Comparison of ENCODE assay signal across 18 cellular contexts in the genomic region with DNA sequence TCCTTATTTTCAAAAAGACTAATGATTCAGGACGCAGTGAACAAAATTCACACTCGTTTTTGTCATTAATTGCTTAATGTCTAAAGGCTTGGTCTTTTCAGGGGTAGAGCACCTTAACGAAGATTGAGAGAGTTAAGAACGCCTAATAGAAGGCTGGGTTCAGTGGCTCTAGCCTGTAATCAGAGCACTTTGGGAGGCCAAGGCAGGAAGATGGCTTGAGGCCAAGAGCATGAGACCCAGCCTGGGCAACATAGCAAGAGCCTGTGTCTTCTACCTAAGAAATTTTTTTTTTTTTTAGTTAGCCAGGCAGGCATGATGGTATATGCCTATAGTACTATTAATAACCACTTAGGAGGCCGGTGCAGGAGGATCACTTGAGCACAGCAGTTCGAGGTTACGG. TPM values are rescaled to one million over a fixed set of nuclear protein-coding genes. Genes with fewer than 3 reads are reported as not detected.
DNase-seq lines count a peak whose midpoint lies in the region; ATAC-seq, FAIRE-seq and TF ChIP-seq lines count a peak whose summit lies in the region.
"Had no signal": no experiment of that assay in that cellular context is flagged by ENCODE, and none has a peak within 500 bp of the region (broad histone marks: within the 10 kb centered on the region; RNA-seq: fewer than 3 reads in every experiment).

No MANE protein-coding gene starts in this region.

- intact Hi-C loops in CD14-positive monocyte (cut with micrococcal nuclease) (no loop called here), left cardiac atrium (cut with DNase I) (no loop called here)

- FAIRE-seq in H1 (lab: Jason Lieb, UNC): no peak
- FAIRE-seq: GM12878, GM19239 had no signal

- H4K20me1 ChIP-seq in DND-41 (ENCODE audit: insufficient read depth, low read length) (peaks cover 16% of the 10 kb centered on the region; the same call in 1 of the 2 replicates), H1 (replicated peaks in 1 of 2; ENCODE audit: control insufficient read depth in 1 of 2, insufficient read depth in 2 of 2, low read length in 2 of 2) (no peaks in the 10 kb centered on the region)

- DNase-seq in CD14-positive monocyte (ENCODE audit: low spot score): no peak
- no peak for DNase-seq in DND-41
- no peak for DNase-seq in H1 (ENCODE audit: low read depth in 1 of 2, low spot score in 2 of 2)
- no peak for DNase-seq in trophoblast cell
- DNase-seq in cerebellum (ENCODE audit: low spot score): no peak
- DNase-seq in left cardiac atrium: no peak
- DNase-seq: C1 segment of cervical spinal cord; Caco-2; CD4-positive, CD25-positive, alpha-beta regulatory T cell; CD8-positive, alpha-beta T cell; DMS153; EL; GDM1; GOT3; H7; HCEC 1CT had no signal

- no peak overlapping the region for H4K91ac ChIP-seq in H1 (replicated peaks; ENCODE audit: insufficient read length, low read length)
- H4K91ac ChIP-seq in trophoblast cell (ENCODE audit: low read depth, low read length): no peak overlapping the region

- POLR2A ChIA-PET in H1 (lab: Charles Lee; ENCODE audit: partially characterized antibody): interaction anchor here (0.7 to 3.1 kb wide), 2 partner anchors 9 to 36 kb away, joined by 3 to 11 read pairs; no protein-coding TSS in a partner anchor

- H3K4me1 Mint-ChIP-seq in CD14-positive monocyte: peaks cover 33% of the 10 kb centered on the region

- H3K27ac ChIP-seq in DND-41 (ENCODE audit: low read length) (no peak overlapping the region), H1 (ENCODE audit: low read depth, low read length) (no peak overlapping the region), trophoblast cell (ENCODE audit: low read depth, low read length) (no peak overlapping the region)

- H3K56ac ChIP-seq in H1 (replicated peaks; ENCODE audit: insufficient read length, low read depth, low read length): no peak overlapping the region

- H3K4ac ChIP-seq in H1 (replicated peaks; ENCODE audit: insufficient read length, low read depth, low read length) (no peak overlapping the region), trophoblast cell (ENCODE audit: low read depth, low read length) (peak overlapping the region; percentile 53)

- H3K4me3 Mint-ChIP-seq in CD14-positive monocyte: no peak overlapping the region
- H3K4me3 Mint-ChIP-seq: CD8-positive, alpha-beta T cell had no signal

- no peak overlapping the region for H3K14ac ChIP-seq in H1 (ENCODE audit: insufficient read length)
- H3K14ac ChIP-seq in trophoblast cell (ENCODE audit: low read length): no peak overlapping the region

- H4K12ac ChIP-seq in trophoblast cell (ENCODE audit: low read depth, low read length): no peak overlapping the region

- H3K18ac ChIP-seq in H1 (ENCODE audit: extremely low read depth, low read length) (no peak overlapping the region), trophoblast cell (ENCODE audit: low read length) (no peak overlapping the region)

- peaks cover 18 to 34% of the 10 kb centered on the region in 2 donors for H3K36me3 Mint-ChIP-seq in CD14-positive monocyte

- H3K23ac ChIP-seq in H1 (ENCODE audit: insufficient read length): no peak overlapping the region
- H3K23ac ChIP-seq in trophoblast cell (ENCODE audit: low read length): no peak overlapping the region

- peaks cover 79% of the 10 kb centered on the region for H3K79me2 ChIP-seq in DND-41 (ENCODE audit: insufficient read depth, low read length)
- H3K79me2 ChIP-seq in H1 (ENCODE audit: control insufficient read depth in 1 of 2, insufficient read depth in 2 of 2, low read length in 2 of 2): peaks cover 3 to 73% of the 10 kb centered on the region in 2 experiments; a peak in 3 of 4 replicates
- peaks cover 3% of the 10 kb centered on the region for H3K79me2 ChIP-seq in trophoblast cell (ENCODE audit: control insufficient read depth, insufficient read depth, low read length, poor library complexity)

- H2BK12ac ChIP-seq in H1 (ENCODE audit: low read depth, low read length) (0 out of 2 replicates have a peak overlapping the region, but pooled peaks have one; percentile 27), trophoblast cell (ENCODE audit: low read length) (no peak overlapping the region)

- H3K36me3 ChIP-seq in DND-41 (ENCODE audit: insufficient read depth, low read length) (peaks cover 14% of the 10 kb centered on the region), H1 (ENCODE audit: control insufficient read depth in 2 of 4, insufficient read depth in 4 of 4, low read length in 3 of 4) (peaks cover 0 to 6% (median 0%) of the 10 kb centered on the region in 4 experiments; a peak in 1 of 8 replicates), trophoblast cell (ENCODE audit: control insufficient read depth in 1 of 2, insufficient read depth in 2 of 2, low read length in 2 of 2) (peaks cover 0 to 2% of the 10 kb centered on the region in 2 experiments)

- no peak overlapping the region for H3K4me3 ChIP-seq in DND-41 (ENCODE audit: low read depth in 1 of 2, low read length in 2 of 2)
- H3K4me3 ChIP-seq in H1 (ENCODE audit: extremely low read depth in 1 of 4, insufficient read depth in 2 of 4, low read depth in 3 of 4, low read length in 4 of 4): no peak overlapping the region
- no peak overlapping the region for H3K4me3 ChIP-seq in trophoblast cell (ENCODE audit: low read depth, low read length)
- H3K4me3 ChIP-seq: GM12878 had no signal

- H3K4me1 ChIP-seq in DND-41 (ENCODE audit: insufficient read depth, low read length): peaks cover 5% of the 10 kb centered on the region; the same call in 1 of the 2 replicates
- peaks cover 3 to 11% (median 6%) of the 10 kb centered on the region in 4 experiments; a peak in 5 of 7 replicates for H3K4me1 ChIP-seq in H1 (replicated peaks in 1 of 4; ENCODE audit: control insufficient read depth in 3 of 4, insufficient read depth in 4 of 4, low read length in 3 of 4)
- peaks cover 5 to 10% of the 10 kb centered on the region in 2 experiments for H3K4me1 ChIP-seq in trophoblast cell (ENCODE audit: control insufficient read depth in 1 of 2, insufficient read depth in 2 of 2, low read length in 2 of 2)

- TF ChIP-seq RAD21 in H1 (IDR thresholded peaks at IDR 0.05 in 1 of 2, conservative IDR thresholded peaks at IDR 0.05 in 1 of 2; ENCODE audit: low read depth in 2 of 2, low read length in 2 of 2): no peak

- H3K27ac Mint-ChIP-seq in CD14-positive monocyte: peak overlapping the region in 6 of 7 donors; percentile 19 to 85 (median 71)
- H3K27ac Mint-ChIP-seq: CD4-positive, CD25-positive, alpha-beta regulatory T cell; CD8-positive, alpha-beta T cell had no signal

- 92% methylated on average over 7 of the region's 7 CpGs; no CpG with 5 or more reads in 1 of the 2 experiments for WGBS in H1 (ENCODE audit: extremely low coverage in 1 of 2, insufficient coverage in 1 of 2, insufficient read length in 1 of 2, insufficient replicate concordance in 2 of 2, low coverage in 1 of 2, low lambda C conversion rate in 2 of 2, missing lambda C conversion rate in 1 of 2), 2 experiments
- no CpG with 5 or more reads among the region's 7 CpGs for whole genome bisulfite sequencing in trophoblast cell (ENCODE audit: extremely low coverage, insufficient coverage, insufficient read length)

- H2AFZ ChIP-seq in DND-41 (ENCODE audit: low read depth, low read length) (no peak overlapping the region), H1 (ENCODE audit: low read length) (no peak overlapping the region), trophoblast cell (ENCODE audit: insufficient read depth, low read length, poor library complexity) (no peak overlapping the region)

- no peaks in the 10 kb centered on the region for H3K23me2 ChIP-seq in H1 (ENCODE audit: low read depth, low read length)

- no peak for TF ChIP-seq CTCF in CD14-positive monocyte (IDR thresholded peaks at IDR 0.05)
- no peak for TF ChIP-seq CTCF in DND-41 (IDR thresholded peaks at IDR 0.05; ENCODE audit: borderline replicate concordance, extremely low read depth, low read length, poor library complexity, severe bottlenecking)
- no peak for TF ChIP-seq CTCF in H1 (IDR thresholded peaks at IDR 0.05; ENCODE audit: control extremely low read depth in 1 of 3, insufficient read depth in 1 of 3, low read depth in 1 of 3, low read length in 3 of 3)

- H3K79me1 ChIP-seq in H1 (ENCODE audit: low read depth, low read length) (peaks cover 11% of the 10 kb centered on the region), trophoblast cell (ENCODE audit: low read length) (no peaks in the 10 kb centered on the region)

- H3K9me3 ChIP-seq in DND-41 (ENCODE audit: insufficient read depth, low read length, severe bottlenecking) (no peaks in the 10 kb centered on the region), H1 (ENCODE audit: insufficient read depth in 2 of 2, low read depth in 1 of 2, low read length in 1 of 2) (no peaks in the 10 kb centered on the region), trophoblast cell (ENCODE audit: insufficient read depth, low read depth, low read length) (no peaks in the 10 kb centered on the region)
- H3K9me3 ChIP-seq: Caco-2 had no signal

- peaks cover 0 to 2% (median 2%) of the 10 kb centered on the region in 3 donors for H3K27me3 Mint-ChIP-seq in CD14-positive monocyte (ENCODE audit: low read depth in 3 of 3)
- H3K27me3 Mint-ChIP-seq: CD4-positive, CD25-positive, alpha-beta regulatory T cell had no signal

- H4K5ac ChIP-seq in H1 (ENCODE audit: insufficient read length, low read depth, low read length): no peak overlapping the region

- TF ChIP-seq EP300 in H1 (IDR thresholded peaks at IDR 0.05; ENCODE audit: borderline replicate concordance in 1 of 2, low read depth in 2 of 2, low read length in 2 of 2): no peak

- no peak for TF ChIP-seq POLR2A in H1 (IDR thresholded peaks at IDR 0.05; ENCODE audit: control extremely low read depth in 1 of 2, low read depth in 2 of 2, low read length in 2 of 2)

- H2AK5ac ChIP-seq in H1 (ENCODE audit: low read depth, low read length): 0 out of 2 replicates have a peak overlapping the region, but pooled peaks have one; percentile 40
- no peak overlapping the region for H2AK5ac ChIP-seq in trophoblast cell (ENCODE audit: low read length)

- peaks cover 0 to 4% (median 0%) of the 10 kb centered on the region in 7 donors for H3K9me3 Mint-ChIP-seq in CD14-positive monocyte

- ATAC-seq in DND-41 (ENCODE audit: insufficient read depth, low read depth) (0 out of 3 replicates have a peak, but pooled peaks have one; percentile 14), left cardiac atrium (no peak)
- ATAC-seq: CD8-positive, alpha-beta T cell; GM12878 had no signal

- H3K4me2 ChIP-seq in DND-41 (ENCODE audit: insufficient read depth, low read length) (no peak overlapping the region), H1 (ENCODE audit: insufficient read depth in 1 of 2, low read depth in 2 of 2, low read length in 2 of 2) (no peak overlapping the region), trophoblast cell (ENCODE audit: low read length) (no peak overlapping the region)

- H4K8ac ChIP-seq in H1 (ENCODE audit: extremely low read depth, insufficient read depth, low read length) (no peak overlapping the region), trophoblast cell (ENCODE audit: low read depth, low read length) (no peak overlapping the region)

- H2BK120ac ChIP-seq in H1 (replicated peaks; ENCODE audit: low read depth, low read length): no peak overlapping the region
- no peak overlapping the region for H2BK120ac ChIP-seq in trophoblast cell (ENCODE audit: insufficient read depth, low read length, poor library complexity)

- H3K9ac ChIP-seq in DND-41 (ENCODE audit: low read depth, low read length) (no peak overlapping the region), H1 (replicated peaks in 1 of 4; ENCODE audit: extremely low read depth in 1 of 4, low read depth in 3 of 4, low read length in 3 of 4) (no peak overlapping the region), trophoblast cell (ENCODE audit: low read length) (no peak overlapping the region)

- no peak overlapping the region for H2BK5ac ChIP-seq in H1 (ENCODE audit: low read depth, low read length)
- no peak overlapping the region for H2BK5ac ChIP-seq in trophoblast cell (ENCODE audit: low read depth, low read length, poor library complexity)

- H2BK15ac ChIP-seq in H1 (ENCODE audit: low read length): no peak overlapping the region

- H2BK20ac ChIP-seq in H1 (ENCODE audit: low read length): no peak overlapping the region

- CTCF ChIA-PET in H1 (lab: Charles Lee; ENCODE audit: partially characterized antibody): no interaction called here

- H3K27me3 ChIP-seq in DND-41 (ENCODE audit: insufficient read depth, low read length, poor library complexity) (no peaks in the 10 kb centered on the region), H1 (replicated peaks in 1 of 4; ENCODE audit: control insufficient read depth in 3 of 4, extremely low read depth in 1 of 4, insufficient read depth in 3 of 4, low read length in 3 of 4) (no peaks in the 10 kb centered on the region), trophoblast cell (ENCODE audit: insufficient read depth, low read length) (no peaks in the 10 kb centered on the region)

RNA-seq across cellular contexts. Expression of gene PIK3CB, which starts 7.5 kb away (rescaled TPM):
- polyA plus RNA-seq in CD14-positive monocyte (10 to 100 TPM; 20.4 to 33.6 TPM), H1 (2011; rRNA removed) (7.1 and 8.3 TPM in 2 replicates)
- total RNA-seq in H1 (2021; fragmentation: NEBNext Ultra II Directional; extraction: Animal tissue kit (Norgen Biotek cat#: 25700)): 33.0 and 35.2 TPM in 2 replicates
- polyA plus RNA-seq in H1 (2011; cell fraction: cytosol; rRNA removed): 10.3 TPM
- 8.3 TPM for polyA plus RNA-seq in H1 (2011; cell fraction: nucleus; rRNA removed)
- 14.7 to 20.8 TPM (median 18.0 TPM) in 4 replicates for polyA plus RNA-seq in H1 (2012, experiment 1 of 2)
- polyA plus RNA-seq in H1 (2012, experiment 2 of 2): 1.3 TPM
- polyA plus RNA-seq in H1 (2013, experiment 1 of 2): 14.9 TPM
- 14.4 TPM for polyA plus RNA-seq in H1 (2013, experiment 2 of 2)
- polyA minus RNA-seq in H1 (2011; rRNA and poly(A)+ RNA removed): 23.7 and 24.6 TPM in 2 replicates
- 17.0 TPM for polyA minus RNA-seq in H1 (2011; cell fraction: cytosol; rRNA and poly(A)+ RNA removed)
- polyA minus RNA-seq in H1 (2011; cell fraction: nucleus; rRNA and poly(A)+ RNA removed): 39.3 TPM
- 27.8 and 28.9 TPM in 2 replicates for polyA plus RNA-seq in trophoblast cell (2013)
- total RNA-seq in cerebellum (34.7 TPM), left cardiac atrium (10 to 100 TPM; 29.0 to 32.2 TPM)
